25 cellular contexts compared by ENCODE assay signal in the genomic region with DNA sequence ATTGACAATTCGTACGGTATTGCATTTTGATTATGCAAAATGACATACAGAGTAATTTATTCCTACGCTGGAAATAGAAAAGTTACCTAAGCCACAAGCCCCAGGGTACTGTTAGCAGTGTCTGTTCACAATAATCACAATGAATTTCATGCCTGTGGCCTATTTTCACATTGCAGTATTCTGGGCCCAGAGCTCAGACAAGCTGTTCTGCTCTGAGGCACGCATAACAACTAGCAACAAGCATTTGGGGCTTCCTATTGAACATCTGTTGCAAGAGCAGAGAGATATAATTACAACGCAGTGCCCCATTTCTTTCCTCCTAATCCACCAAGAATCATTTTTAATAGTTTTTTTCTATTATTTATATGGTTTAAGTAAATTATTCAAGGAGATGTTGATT.
"Had no signal": no experiment of that assay in that cellular context is flagged by ENCODE, and none has a peak within 500 bp of the region (broad histone marks: within the 10 kb centered on the region; RNA-seq: fewer than 3 reads in every experiment).

No MANE protein-coding gene starts in this region.

- H3K4me3 Mint-ChIP-seq: activated CD4-positive, alpha-beta T cell treated with anti-CD3 and anti-CD28 coated beads, Interleukin-2, amount 10 ng/mL, durations not matched to agents 24 days and 14 days; activated CD8-positive, alpha-beta T cell treated with anti-CD3 and anti-CD28 coated beads, Interleukin-2, amount 10 ng/mL, durations not matched to agents 7 days and 5 days; activated naive CD4-positive, alpha-beta T cell treated with anti-CD3 and anti-CD28 coated beads for 36 hours; activated T-cell treated with anti-CD3 and anti-CD28 coated beads, Interleukin-2, amount 50 U/mL, for 24 hours; activated T-helper 1 cell treated with anti-CD3 and anti-CD28 coated beads, Interleukin-12 subunit alpha, Interleukin-12 subunit beta, Interleukin-2, Interleukin-4 antibody, amounts not matched to agents 30 ng/mL and 10 ng/mL and 1 ng/mL, durations not matched to agents 14 hours and 24 hours and 36 hours had no signal

- H3K9me3 Mint-ChIP-seq: activated CD4-positive, alpha-beta T cell treated with anti-CD3 and anti-CD28 coated beads, Interleukin-2, amount 10 ng/mL, durations not matched to agents 24 days and 14 days; activated naive CD4-positive, alpha-beta T cell treated with anti-CD3 and anti-CD28 coated beads for 36 hours; activated naive CD4-positive, alpha-beta T cell treated with anti-CD3 and anti-CD28 coated beads, Interleukin-2, amount 50 U/mL, for 72 hours; activated T-cell treated with anti-CD3 and anti-CD28 coated beads, Interleukin-2, amount 50 U/mL, for 24 hours; activated T-helper 1 cell treated with anti-CD3 and anti-CD28 coated beads, Interleukin-12 subunit alpha, Interleukin-12 subunit beta, Interleukin-2, Interleukin-4 antibody, amounts not matched to agents 30 ng/mL and 10 ng/mL and 1 ng/mL, durations not matched to agents 14 hours and 24 hours and 36 hours had no signal

- H3K27ac Mint-ChIP-seq: activated CD4-positive, alpha-beta T cell treated with anti-CD3 and anti-CD28 coated beads, Interleukin-2, amount 10 ng/mL, durations not matched to agents 24 days and 14 days; activated CD8-positive, alpha-beta T cell treated with anti-CD3 and anti-CD28 coated beads, Interleukin-2, amount 10 ng/mL, durations not matched to agents 7 days and 5 days; activated naive CD4-positive, alpha-beta T cell treated with anti-CD3 and anti-CD28 coated beads for 36 hours; activated naive CD4-positive, alpha-beta T cell treated with anti-CD3 and anti-CD28 coated beads, Interleukin-2, amount 50 U/mL, for 72 hours; activated T-cell treated with anti-CD3 and anti-CD28 coated beads, Interleukin-2, amount 50 U/mL, for 24 hours; activated T-helper 1 cell treated with anti-CD3 and anti-CD28 coated beads, Interleukin-12 subunit alpha, Interleukin-12 subunit beta, Interleukin-2, Interleukin-4 antibody, amounts not matched to agents 30 ng/mL and 10 ng/mL and 1 ng/mL, durations not matched to agents 14 hours and 24 hours and 36 hours had no signal

- H3K36me3 Mint-ChIP-seq: activated naive CD4-positive, alpha-beta T cell treated with anti-CD3 and anti-CD28 coated beads, Interleukin-2, amount 50 U/mL, for 72 hours had no signal

- H3K27me3 Mint-ChIP-seq: activated CD4-positive, alpha-beta T cell treated with anti-CD3 and anti-CD28 coated beads, Interleukin-2, amount 10 ng/mL, durations not matched to agents 24 days and 14 days had no signal

- ATAC-seq: activated CD8-positive, alpha-beta T cell treated with anti-CD3 and anti-CD28 coated beads, Interleukin-2, amount 10 ng/mL, durations not matched to agents 7 days and 5 days; activated naive CD4-positive, alpha-beta T cell treated with anti-CD3 and anti-CD28 coated beads, Interleukin-2, amount 50 U/mL, for 72 hours; body of pancreas; Panc1 had no signal

- DNase-seq: activated CD4-positive, alpha-beta T cell treated with anti-CD3 and anti-CD28 coated beads, Interleukin-2, amount 10 ng/mL, durations not matched to agents 24 days and 14 days; activated CD4-positive, alpha-beta T cell treated with anti-CD3 and anti-CD28 coated beads, Interleukin-2, amount 50 U/mL, for 4 hours; activated CD8-positive, alpha-beta T cell treated with anti-CD3 and anti-CD28 coated beads, Interleukin-2, amount 10 ng/mL, durations not matched to agents 7 days and 5 days; activated gamma-delta T cell treated with Interleukin-2 at 50 U/mL for 16 hours; activated naive CD4-positive, alpha-beta T cell treated with anti-CD3 and anti-CD28 coated beads for 36 hours; activated T-cell treated with anti-CD3 and anti-CD28 coated beads, Interleukin-2, amount 50 U/mL, for 24 hours; adrenal gland; body of pancreas; caudate nucleus; cerebellar nuclear complex; Karpas-422; KBM-7; NCI-H1105; NCI-H1417 treated with DMSO at 0.1 percent for 48 hours; NCI-H187 treated with DMSO at 0.1 percent for 48 hours; NCI-H2081; NCI-H2171; NCI-H510A; SW 1271; T-helper 1 cell; T-helper 2 cell; T1000 had no signal
